Comparison of ENCODE assay signal across 1 cellular context in genomic region chr7:43784030-43785001, GRCh38.
TF ChIP-seq lines count a peak whose summit lies in the region.

No MANE protein-coding gene starts in this region.

TF ChIP-seq in GM23338, 12 proteins besides CTCF, POLR2A, EP300 and RAD21 (continued from another document):
- TF ChIP-seq EZH2phosphoT487 (IDR thresholded peaks at IDR 0.05; ENCODE audit: unreplicated experiment): no peak
- TF ChIP-seq CREB1 (CRISPR knock-in tag; IDR thresholded peaks at IDR 0.05; ENCODE audit: low read depth): no peak
- no peak for TF ChIP-seq REST (IDR thresholded peaks at IDR 0.05; ENCODE audit: unreplicated experiment)
- TF ChIP-seq ZNF331 (CRISPR knock-in tag; IDR thresholded peaks at IDR 0.05; ENCODE audit: low read depth): no peak
- TF ChIP-seq ZNF462 (CRISPR knock-in tag; IDR thresholded peaks at IDR 0.05): no peak
- no peak for TF ChIP-seq POLR2AphosphoS5 (IDR thresholded peaks at IDR 0.05; ENCODE audit: low read depth)
- no peak for TF ChIP-seq EZH2 (IDR thresholded peaks at IDR 0.05; ENCODE audit: low read depth, unreplicated experiment)
